1 cellular context compared by ENCODE assay signal in the genomic region with DNA sequence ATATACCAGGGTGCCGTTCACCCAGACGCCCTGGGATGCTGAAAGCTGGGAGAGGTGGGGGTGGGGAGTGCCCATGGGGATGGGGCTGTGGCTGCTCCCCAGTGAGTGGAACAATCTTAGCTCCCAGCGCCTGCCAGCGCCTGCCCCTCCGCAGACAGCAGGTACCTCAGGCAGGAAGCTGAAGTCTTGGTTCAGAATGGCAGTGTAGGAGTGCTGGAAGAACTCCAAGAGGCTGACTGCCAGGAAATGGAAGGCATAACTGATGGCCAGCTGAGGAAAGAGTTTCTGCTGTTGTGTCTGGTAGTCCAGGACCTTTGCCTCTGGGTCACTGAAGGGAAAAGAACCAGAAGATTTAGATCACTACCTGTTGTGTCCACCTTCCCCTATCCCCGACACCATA.
TF ChIP-seq lines count a peak whose summit lies in the region.

No MANE protein-coding gene starts in this region.

TF ChIP-seq in endothelial cell of umbilical vein, 7 proteins besides CTCF, POLR2A, EP300 and RAD21 (continued from another document):
- no peak for TF ChIP-seq MYC (IDR thresholded peaks at IDR 0.05; ENCODE audit: low read depth, low read length)
